In genomic region chr15:67833504-67834248, GRCh38 we compare ENCODE assay signal across 8 cellular contexts. TPM values are rescaled to one million over a fixed set of nuclear protein-coding genes. Genes with fewer than 3 reads are reported as not detected.
DNase-seq lines count a peak whose midpoint lies in the region; ATAC-seq, FAIRE-seq and TF ChIP-seq lines count a peak whose summit lies in the region.

No MANE protein-coding gene starts in this region.

- peaks cover 82% of the 10 kb centered on the region for H3K27me3 Mint-ChIP-seq in activated T-helper 2 cell treated with anti-CD3 and anti-CD28 coated beads, Interferon-gamma antibody, Interleukin-2, Interleukin-4, amounts not matched to agents 10 μg/mL and 5 μg/mL and 100 μg/mL, durations not matched to agents 14 hours and 24 hours and 36 hours (ENCODE audit: low read depth)

- H3K9me3 Mint-ChIP-seq in activated T-helper 2 cell treated with anti-CD3 and anti-CD28 coated beads, Interferon-gamma antibody, Interleukin-2, Interleukin-4, amounts not matched to agents 10 μg/mL and 5 μg/mL and 100 μg/mL, durations not matched to agents 14 hours and 24 hours and 36 hours: no peaks in the 10 kb centered on the region

- H3K27me3 ChIP-seq in right cardiac atrium (ENCODE audit: control insufficient read depth, insufficient read depth): no peaks in the 10 kb centered on the region

- H3K27ac ChIP-seq in right cardiac atrium (ENCODE audit: low read length) (no peak overlapping the region), skin epidermis (no peak overlapping the region)

- intact Hi-C loops in activated T-helper 2 cell treated with anti-CD3 and anti-CD28 coated beads, Interferon-gamma antibody, Interleukin-2, Interleukin-4, amounts not matched to agents 10 μg/mL and 5 μg/mL and 100 μg/mL, durations not matched to agents 14 hours and 24 hours and 36 hours (cut with micrococcal nuclease): loop anchor here (10.0 kb wide), 1 partner anchor 529 kb away; no protein-coding TSS in a partner anchor
- intact Hi-C loops in right cardiac atrium (cut with DNase I): loop anchor here in 3 of 4 donors (5.0 to 10.0 kb wide), 4 partner anchors 289 to 899 kb away; partner anchors contain the start of gene MAP2K5 (in 1 of the 3)

- peaks cover 3% of the 10 kb centered on the region for H3K4me1 ChIP-seq in right cardiac atrium (ENCODE audit: control insufficient read depth, insufficient read depth, low read length)

- peak overlapping the region; percentile 50 for H3K4me3 ChIP-seq in right cardiac atrium (ENCODE audit: low read length)
- peak overlapping the region in 6 of 7 experiments; percentile 4 to 35 (median 24) for H3K4me3 ChIP-seq in skin epidermis

- no peaks in the 10 kb centered on the region for H3K9me3 ChIP-seq in right cardiac atrium (ENCODE audit: control insufficient read depth, low read length)

- peaks cover 19% of the 10 kb centered on the region for H3K4me1 Mint-ChIP-seq in activated T-helper 2 cell treated with anti-CD3 and anti-CD28 coated beads, Interferon-gamma antibody, Interleukin-2, Interleukin-4, amounts not matched to agents 10 μg/mL and 5 μg/mL and 100 μg/mL, durations not matched to agents 14 hours and 24 hours and 36 hours (ENCODE audit: low read depth)

- ATAC-seq in right cardiac atrium (peak; percentile 24 to 38), HG02970 (IDR thresholded peaks at IDR 0.05; ENCODE audit: low FRiP score, unreplicated experiment) (no peak)

- no peak for FAIRE-seq in D721Med (lab: Jason Lieb, UNC)

- H3K4me3 Mint-ChIP-seq in activated T-helper 2 cell treated with anti-CD3 and anti-CD28 coated beads, Interferon-gamma antibody, Interleukin-2, Interleukin-4, amounts not matched to agents 10 μg/mL and 5 μg/mL and 100 μg/mL, durations not matched to agents 14 hours and 24 hours and 36 hours (ENCODE audit: low read depth): peak overlapping the region; percentile 33

- DNase-seq in D721Med (ENCODE audit: insufficient read length, low spot score): no peak
- DNase-seq in Kasumi-1 (lab: John Stamatoyannopoulos, UW): peak; percentile 64 to 66
- DNase-seq in activated T-helper 2 cell treated with anti-CD3 and anti-CD28 coated beads, Interferon-gamma antibody, Interleukin-2, Interleukin-4, amounts not matched to agents 10 μg/mL and 5 μg/mL and 100 μg/mL, durations not matched to agents 14 hours and 24 hours and 36 hours (ENCODE audit: low spot score): no peak
- DNase-seq in right cardiac atrium: no peak
- no peak for DNase-seq in NCI-H187 (lab: John Stamatoyannopoulos, UW)
- no peak for DNase-seq in NCI-H2171 treated with DMSO at 0.1 percent for 48 hours (lab: John Stamatoyannopoulos, UW)

- no peak overlapping the region for H3K27ac Mint-ChIP-seq in activated T-helper 2 cell treated with anti-CD3 and anti-CD28 coated beads, Interferon-gamma antibody, Interleukin-2, Interleukin-4, amounts not matched to agents 10 μg/mL and 5 μg/mL and 100 μg/mL, durations not matched to agents 14 hours and 24 hours and 36 hours

- 2% methylated on average over 46 of the region's 46 CpGs for WGBS in right cardiac atrium

- H3K36me3 Mint-ChIP-seq in activated T-helper 2 cell treated with anti-CD3 and anti-CD28 coated beads, Interferon-gamma antibody, Interleukin-2, Interleukin-4, amounts not matched to agents 10 μg/mL and 5 μg/mL and 100 μg/mL, durations not matched to agents 14 hours and 24 hours and 36 hours (ENCODE audit: low read depth): no peaks in the 10 kb centered on the region

- TF ChIP-seq CTCF in D721Med (IDR thresholded peaks at IDR 0.05; ENCODE audit: insufficient read depth, missing control alignments): peak; percentile 31

RNA-seq across cellular contexts. Expression of gene RNU6-1, which starts 6.2 kb away (rescaled TPM):
- not detected in 2 replicates for total RNA-seq in activated T-helper 2 cell treated with anti-CD3 and anti-CD28 coated beads, Interferon-gamma antibody, Interleukin-2, Interleukin-4, amounts not matched to agents 10 μg/mL and 5 μg/mL and 100 μg/mL, durations not matched to agents 14 hours and 24 hours and 36 hours
- not detected for total RNA-seq in right cardiac atrium
- not detected for polyA plus RNA-seq in right cardiac atrium

RNA-seq across cellular contexts. Expression of gene SKOR1, which starts 8.4 kb away (rescaled TPM):
- 0.09 and 0.21 TPM in 2 replicates for total RNA-seq in activated T-helper 2 cell treated with anti-CD3 and anti-CD28 coated beads, Interferon-gamma antibody, Interleukin-2, Interleukin-4, amounts not matched to agents 10 μg/mL and 5 μg/mL and 100 μg/mL, durations not matched to agents 14 hours and 24 hours and 36 hours
- under 1 TPM; 0.17 to 0.28 (median 0.20) TPM for total RNA-seq in right cardiac atrium
- polyA plus RNA-seq in right cardiac atrium: 0.11 TPM

Comparison
In these comparisons a context has a peak if more than half of its experiments do, and no peak if none do; other contexts are left out.
1. DNase-seq: peak in Kasumi-1 (2 of 2); none in D721Med (single experiment), activated T-helper 2 cell treated with anti-CD3 and anti-CD28 coated beads, Interferon-gamma antibody, Interleukin-2, Interleukin-4, amounts not matched to agents 10 μg/mL and 5 μg/mL and 100 μg/mL, durations not matched to agents 14 hours and 24 hours and 36 hours (single experiment), right cardiac atrium (0 of 3), NCI-H187 (0 of 2) and NCI-H2171 treated with DMSO at 0.1 percent for 48 hours (single experiment).